Comparison of ENCODE assay signal across 1 cellular context in the genomic region with DNA sequence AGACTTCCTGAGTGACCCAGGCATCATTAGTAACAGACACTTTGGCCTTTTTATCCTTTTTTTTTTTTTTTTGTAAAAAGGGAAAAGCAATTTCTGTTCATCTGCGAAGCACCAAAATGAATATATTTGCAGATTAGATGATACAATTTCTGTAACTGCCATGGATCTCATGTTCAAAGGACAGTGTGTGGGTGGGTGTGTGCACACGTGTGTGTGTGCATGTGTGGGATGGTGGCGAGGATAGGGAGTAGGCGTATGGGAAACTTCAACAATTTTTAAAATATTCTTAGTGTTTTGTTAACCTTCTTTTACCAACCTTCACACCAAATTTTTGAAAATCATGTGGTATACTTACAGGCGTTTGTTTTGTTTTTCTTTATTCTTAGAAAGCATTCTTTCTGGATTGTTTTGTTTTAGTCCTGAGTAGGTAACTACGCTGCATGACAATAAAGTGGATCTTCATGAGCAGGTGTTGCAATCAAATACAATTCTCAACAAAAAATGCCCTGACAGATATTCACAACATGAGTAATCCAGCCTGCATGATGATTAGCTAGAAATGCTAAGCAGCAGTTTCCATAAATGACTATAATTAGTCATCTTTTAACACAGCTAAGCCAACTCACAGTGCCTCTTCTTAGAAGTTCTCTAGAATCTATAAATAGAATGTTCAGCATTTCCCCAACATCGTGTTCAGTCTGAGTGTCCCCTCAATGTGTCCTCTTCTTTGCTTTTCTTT.
TF ChIP-seq lines count a peak whose summit lies in the region.

No MANE protein-coding gene starts in this region.

TF ChIP-seq in HepG2, 621 proteins besides CTCF, POLR2A, EP300 and RAD21 (continued from another document):
- no peak for TF ChIP-seq ZNF484 (CRISPR knock-in tag; IDR thresholded peaks at IDR 0.05; ENCODE audit: borderline replicate concordance, low read depth)
- TF ChIP-seq ISL2 (CRISPR knock-in tag; IDR thresholded peaks at IDR 0.05): no peak
- no peak for TF ChIP-seq ZNF317 (CRISPR knock-in tag; IDR thresholded peaks at IDR 0.05)
- no peak for TF ChIP-seq ZBTB1 (CRISPR knock-in tag; IDR thresholded peaks at IDR 0.05; ENCODE audit: borderline replicate concordance)
- TF ChIP-seq PRMT3 (CRISPR knock-in tag; IDR thresholded peaks at IDR 0.05; ENCODE audit: borderline replicate concordance, low read depth): no peak
- TF ChIP-seq RBM22 (optimal IDR thresholded peaks at IDR 0.05; ENCODE audit: low read length): no peak
